ENCODE assay signal across 22 cellular contexts in the genomic region with DNA sequence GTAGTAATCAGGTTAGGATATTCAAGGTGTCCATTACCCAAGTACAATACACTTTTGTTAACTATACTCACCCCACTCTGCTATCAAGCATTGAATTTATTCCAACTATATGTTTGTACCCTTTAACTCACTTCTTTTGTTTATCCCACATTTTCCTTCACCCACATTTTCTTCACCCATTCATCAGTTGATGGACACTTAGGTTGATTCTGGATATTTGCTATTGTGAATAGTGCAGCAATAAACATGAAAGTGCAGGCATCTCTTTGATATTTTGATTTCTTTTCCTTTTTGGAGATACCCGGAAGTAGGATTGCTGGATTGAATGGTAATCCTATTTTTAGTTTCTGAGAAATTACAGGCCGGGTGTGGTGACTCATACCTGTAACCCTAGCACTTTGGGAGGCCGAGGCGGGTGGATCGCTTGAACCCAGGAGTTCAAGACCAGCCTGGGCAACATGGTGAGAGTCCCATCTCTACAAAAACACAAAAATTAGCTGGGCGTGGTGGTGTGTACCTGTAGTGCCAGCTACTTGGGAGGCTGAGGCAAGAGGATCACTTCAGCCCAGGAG. TPM values are rescaled to one million over a fixed set of nuclear protein-coding genes. Genes with fewer than 3 reads are reported as not detected.
DNase-seq lines count a peak whose midpoint lies in the region; ATAC-seq, FAIRE-seq and TF ChIP-seq lines count a peak whose summit lies in the region.
"Had no signal": no experiment of that assay in that cellular context is flagged by ENCODE, and none has a peak within 500 bp of the region (broad histone marks: within the 10 kb centered on the region; RNA-seq: fewer than 3 reads in every experiment).

No MANE protein-coding gene starts in this region.

- TF ChIP-seq RAD21 in A549 (conservative IDR thresholded peaks at IDR 0.05 in 1 of 2, IDR thresholded peaks at IDR 0.05 in 1 of 2) = no peak

- no peak overlapping the region for H3K4me2 ChIP-seq in A549
- H3K4me2 ChIP-seq: GM23338 had no signal

- H3K27ac Mint-ChIP-seq in activated T-helper 2 cell treated with anti-CD3 and anti-CD28 coated beads, Interferon-gamma antibody, Interleukin-2, Interleukin-4, amounts not matched to agents 10 μg/mL and 5 μg/mL and 100 μg/mL, durations not matched to agents 14 hours and 24 hours and 36 hours = no peak overlapping the region
- H3K27ac Mint-ChIP-seq: CD4-positive, alpha-beta T cell; GM23338 had no signal

- WGBS in A549 (ENCODE audit: missing lambda C conversion rate) = 67% methylated on average over 6 of the region's 6 CpGs
- WGBS in spleen, 5 donors = 67 to 91% (median 88%) methylated on average over 6 of the region's 6 CpGs

- DNase-seq in A549 (ENCODE audit: low read depth in 1 of 2, low spot score in 1 of 2) (no peak), HCEC 1CT (peak; percentile 26), MV-4-11 (lab: John Stamatoyannopoulos, UW) (peak; percentile 9), brain microvascular endothelial cell (peak; percentile 14), spleen (no peak), dedifferentiated amniotic fluid mesenchymal stem cell (ENCODE audit: extremely low spot score) (no peak)
- no peak for DNase-seq in activated T-helper 2 cell treated with anti-CD3 and anti-CD28 coated beads, Interferon-gamma antibody, Interleukin-2, Interleukin-4, amounts not matched to agents 10 μg/mL and 5 μg/mL and 100 μg/mL, durations not matched to agents 14 hours and 24 hours and 36 hours (ENCODE audit: low spot score)
- DNase-seq: CD4-positive, alpha-beta T cell; COR-L47; DMS79; MM.1S; NCI-H1105 treated with DMSO at 0.1 percent for 48 hours; NCI-H2029 treated with DMSO at 0.1 percent for 48 hours; NCI-H345; NCI-H524 treated with DMSO at 0.1 percent for 48 hours; NCI-H82; Right ventricle myocardium superior had no signal

- ATAC-seq in A549 (no peak), HG02870 (IDR thresholded peaks at IDR 0.05; ENCODE audit: unreplicated experiment) (no peak)
- ATAC-seq: GM23338 had no signal

- H3K36me3 Mint-ChIP-seq in activated T-helper 2 cell treated with anti-CD3 and anti-CD28 coated beads, Interferon-gamma antibody, Interleukin-2, Interleukin-4, amounts not matched to agents 10 μg/mL and 5 μg/mL and 100 μg/mL, durations not matched to agents 14 hours and 24 hours and 36 hours (ENCODE audit: low read depth) = no peaks in the 10 kb centered on the region

- intact Hi-C loops in activated T-helper 2 cell treated with anti-CD3 and anti-CD28 coated beads, Interferon-gamma antibody, Interleukin-2, Interleukin-4, amounts not matched to agents 10 μg/mL and 5 μg/mL and 100 μg/mL, durations not matched to agents 14 hours and 24 hours and 36 hours (cut with micrococcal nuclease) = no loop called here
- intact Hi-C loops in spleen (cut with DNase I; ENCODE audit: low total_unique reads) = no loop called here

- H3K4me1 ChIP-seq in A549 = no peaks in the 10 kb centered on the region
- H3K4me1 ChIP-seq in spleen = no peaks in the 10 kb centered on the region

- CTCF ChIA-PET in A549 (lab: Yijun Ruan, JAX) = no interaction called here

- no peak overlapping the region for H3K4me3 Mint-ChIP-seq in activated T-helper 2 cell treated with anti-CD3 and anti-CD28 coated beads, Interferon-gamma antibody, Interleukin-2, Interleukin-4, amounts not matched to agents 10 μg/mL and 5 μg/mL and 100 μg/mL, durations not matched to agents 14 hours and 24 hours and 36 hours (ENCODE audit: low read depth)
- H3K4me3 Mint-ChIP-seq: CD4-positive, alpha-beta T cell; GM23338 had no signal

- H3K27me3 ChIP-seq in brain microvascular endothelial cell (replicated peaks) (no peaks in the 10 kb centered on the region), spleen (replicated peaks in 1 of 7) (no peaks in the 10 kb centered on the region)

- H3K36me3 ChIP-seq in brain microvascular endothelial cell (replicated peaks) (no peaks in the 10 kb centered on the region), spleen (peaks cover 0 to 31% (median 7%) of the 10 kb centered on the region in 6 donors)
- H3K36me3 ChIP-seq: HAP-1 had no signal

- in situ Hi-C loops in brain microvascular endothelial cell (cut with HindIII; ENCODE audit: low pct_ligation_motif_present, low sequenced_read_pairs) = no loop called here

- no peaks in the 10 kb centered on the region for H3K9me3 Mint-ChIP-seq in activated T-helper 2 cell treated with anti-CD3 and anti-CD28 coated beads, Interferon-gamma antibody, Interleukin-2, Interleukin-4, amounts not matched to agents 10 μg/mL and 5 μg/mL and 100 μg/mL, durations not matched to agents 14 hours and 24 hours and 36 hours
- H3K9me3 Mint-ChIP-seq: CD4-positive, alpha-beta T cell; GM23338 had no signal

- H3K9me3 ChIP-seq in A549 (no peaks in the 10 kb centered on the region), spleen (no peaks in the 10 kb centered on the region)
- H3K9me3 ChIP-seq: HAP-1 had no signal

- no peak for FAIRE-seq in A549 (lab: Jason Lieb, UNC)
- FAIRE-seq: GM12891 had no signal

- H3K4me1 Mint-ChIP-seq in activated T-helper 2 cell treated with anti-CD3 and anti-CD28 coated beads, Interferon-gamma antibody, Interleukin-2, Interleukin-4, amounts not matched to agents 10 μg/mL and 5 μg/mL and 100 μg/mL, durations not matched to agents 14 hours and 24 hours and 36 hours (ENCODE audit: low read depth) = no peaks in the 10 kb centered on the region
- H3K4me1 Mint-ChIP-seq: GM23338 had no signal

- TF ChIP-seq POLR2A in A549 (IDR thresholded peaks at IDR 0.05; ENCODE audit: low read length) = no peak
- no peak for TF ChIP-seq POLR2A in spleen (IDR thresholded peaks at IDR 0.05)

- no peak overlapping the region for H3K27ac ChIP-seq in A549
- no peak overlapping the region for H3K27ac ChIP-seq in brain microvascular endothelial cell
- no peak overlapping the region for H3K27ac ChIP-seq in spleen

- TF ChIP-seq EP300 in A549 (IDR thresholded peaks at IDR 0.05) = no peak

- no peaks in the 10 kb centered on the region for H3K27me3 Mint-ChIP-seq in activated T-helper 2 cell treated with anti-CD3 and anti-CD28 coated beads, Interferon-gamma antibody, Interleukin-2, Interleukin-4, amounts not matched to agents 10 μg/mL and 5 μg/mL and 100 μg/mL, durations not matched to agents 14 hours and 24 hours and 36 hours (ENCODE audit: low read depth)
- H3K27me3 Mint-ChIP-seq: CD4-positive, alpha-beta T cell had no signal

- POLR2A ChIA-PET in A549 (lab: Yijun Ruan, JAX) = no interaction called here

- no peak overlapping the region for H3K4me3 ChIP-seq in A549
- H3K4me3 ChIP-seq in brain microvascular endothelial cell (ENCODE audit: low read depth, low read length) = no peak overlapping the region
- H3K4me3 ChIP-seq in spleen = no peak overlapping the region
- H3K4me3 ChIP-seq: GM23338, HAP-1 had no signal

- TF ChIP-seq CTCF in A549 (IDR thresholded peaks at IDR 0.05) = no peak
- TF ChIP-seq CTCF in brain microvascular endothelial cell (IDR thresholded peaks at IDR 0.05; ENCODE audit: low read depth, low read length, missing control alignments) = no peak
- no peak for TF ChIP-seq CTCF in spleen (IDR thresholded peaks at IDR 0.05 in 8 of 11, conservative IDR thresholded peaks at IDR 0.05 in 3 of 11)

RNA-seq across cellular contexts. Expression of a gene that starts 6.5 kb away (rescaled TPM):
- 0.56 and 0.57 TPM in 2 replicates for polyA plus RNA-seq in A549 (2011; rRNA removed)
- polyA plus RNA-seq in A549 (2012; cell fraction: cytosol; rRNA removed) = 0.61 and 0.74 TPM in 2 replicates
- polyA plus RNA-seq in A549 (2012; cell fraction: nucleus; rRNA removed) = 1.0 and 1.3 TPM in 2 replicates
- 0.58 to 0.82 TPM (median 0.75 TPM) in 3 replicates for polyA plus RNA-seq in A549 (2017; fragmentation: RNase III; extraction: RNeasy Plus Mini Kit Qiagen cat#74134 plus additional on column Dnase treatment)
- 0.83 and 2.1 TPM in 2 replicates for polyA minus RNA-seq in A549 (2011; rRNA and poly(A)+ RNA removed)
- total RNA-seq in activated T-helper 2 cell treated with anti-CD3 and anti-CD28 coated beads, Interferon-gamma antibody, Interleukin-2, Interleukin-4, amounts not matched to agents 10 μg/mL and 5 μg/mL and 100 μg/mL, durations not matched to agents 14 hours and 24 hours and 36 hours = 9.5 and 10.1 TPM in 2 replicates
- 10 to 100 TPM in 5 of 7 donors, 1 to 10 TPM in 2; 8.5 to 23.8 (median 12.6) TPM for total RNA-seq in spleen
- 1 to 10 TPM; 5.2 to 7.0 (median 6.5) TPM for polyA plus RNA-seq in spleen

RNA-seq across cellular contexts. Expression of a gene that starts 10.2 kb away (rescaled TPM):
- polyA plus RNA-seq in A549 (2011; rRNA removed) = not detected in 2 replicates
- 0.08 TPM in 1 of 2 replicates, not detected in the other for polyA plus RNA-seq in A549 (2012; cell fraction: cytosol; rRNA removed)
- 0.17 TPM in 1 of 2 replicates, not detected in the other for polyA plus RNA-seq in A549 (2012; cell fraction: nucleus; rRNA removed)
- not detected in 3 replicates for polyA plus RNA-seq in A549 (2017; fragmentation: RNase III; extraction: RNeasy Plus Mini Kit Qiagen cat#74134 plus additional on column Dnase treatment)
- polyA minus RNA-seq in A549 (2011; rRNA and poly(A)+ RNA removed) = 0.25 TPM in 1 of 2 replicates, not detected in the other
- 0.39 and 0.78 TPM in 2 replicates for total RNA-seq in activated T-helper 2 cell treated with anti-CD3 and anti-CD28 coated beads, Interferon-gamma antibody, Interleukin-2, Interleukin-4, amounts not matched to agents 10 μg/mL and 5 μg/mL and 100 μg/mL, durations not matched to agents 14 hours and 24 hours and 36 hours
- under 1 TPM in 1 of 7 donors, not detected in 6; 0.97 TPM for total RNA-seq in spleen
- under 1 TPM in 2 of 3 donors, not detected in 1; 0.09 to 0.13 TPM for polyA plus RNA-seq in spleen
- polyA plus RNA-seq: BJ had no signal

RNA-seq across cellular contexts. Expression of a gene that starts 28.2 kb away (rescaled TPM):
- 34.4 and 35.3 TPM in 2 replicates for polyA plus RNA-seq in A549 (2011; rRNA removed)
- polyA plus RNA-seq in A549 (2012; cell fraction: cytosol; rRNA removed) = 13.9 and 16.0 TPM in 2 replicates
- 9.6 and 13.0 TPM in 2 replicates for polyA plus RNA-seq in A549 (2012; cell fraction: nucleus; rRNA removed)
- 14.4 to 17.1 TPM (median 15.5 TPM) in 3 replicates for polyA plus RNA-seq in A549 (2017; fragmentation: RNase III; extraction: RNeasy Plus Mini Kit Qiagen cat#74134 plus additional on column Dnase treatment)
- 21.0 and 22.1 TPM in 2 replicates for polyA minus RNA-seq in A549 (2011; rRNA and poly(A)+ RNA removed)
- total RNA-seq in activated T-helper 2 cell treated with anti-CD3 and anti-CD28 coated beads, Interferon-gamma antibody, Interleukin-2, Interleukin-4, amounts not matched to agents 10 μg/mL and 5 μg/mL and 100 μg/mL, durations not matched to agents 14 hours and 24 hours and 36 hours = 14.2 and 15.4 TPM in 2 replicates
- 10 to 100 TPM in 6 of 7 donors, 1 to 10 TPM in 1; 10.0 to 21.9 (median 16.9) TPM for total RNA-seq in spleen
- polyA plus RNA-seq in spleen = 10 to 100 TPM; 12.4 to 17.2 (median 13.9) TPM

RNA-seq across cellular contexts. Expression of a gene that starts 34.7 kb away (rescaled TPM):
- polyA plus RNA-seq in A549 (2011; rRNA removed) (140 and 150 TPM in 2 replicates), A549 (2017; fragmentation: RNase III; extraction: RNeasy Plus Mini Kit Qiagen cat#74134 plus additional on column Dnase treatment) (88.7 to 93.3 TPM (median 91.0 TPM) in 3 replicates), spleen (10 to 100 TPM; 33.8 to 49.9 (median 41.3) TPM)
- polyA plus RNA-seq in A549 (2012; cell fraction: cytosol; rRNA removed) = 56.4 and 62.8 TPM in 2 replicates
- 24.5 and 25.7 TPM in 2 replicates for polyA plus RNA-seq in A549 (2012; cell fraction: nucleus; rRNA removed)
- polyA minus RNA-seq in A549 (2011; rRNA and poly(A)+ RNA removed) = 63.8 and 65.4 TPM in 2 replicates
- 132 and 133 TPM in 2 replicates for total RNA-seq in activated T-helper 2 cell treated with anti-CD3 and anti-CD28 coated beads, Interferon-gamma antibody, Interleukin-2, Interleukin-4, amounts not matched to agents 10 μg/mL and 5 μg/mL and 100 μg/mL, durations not matched to agents 14 hours and 24 hours and 36 hours
- 100 to 1,000 TPM in 2 of 7 donors, 10 to 100 TPM in 5; 75.1 to 106 (median 98.8) TPM for total RNA-seq in spleen

Comparison
In these comparisons a context has a peak if more than half of its experiments do, and no peak if none do; other contexts are left out.
1. DNase-seq: peak in HCEC 1CT (single experiment), MV-4-11 (single experiment) and brain microvascular endothelial cell (single experiment); none in A549 (0 of 2), activated T-helper 2 cell treated with anti-CD3 and anti-CD28 coated beads, Interferon-gamma antibody, Interleukin-2, Interleukin-4, amounts not matched to agents 10 μg/mL and 5 μg/mL and 100 μg/mL, durations not matched to agents 14 hours and 24 hours and 36 hours (single experiment), spleen (single experiment) and dedifferentiated amniotic fluid mesenchymal stem cell (single experiment).